Comparison of ENCODE assay signal across 18 cellular contexts in genomic region chrX:65582450-65583082, GRCh38. TPM values are rescaled to one million over a fixed set of nuclear protein-coding genes. Genes with fewer than 3 reads are reported as not detected.
DNase-seq lines count a peak whose midpoint lies in the region; ATAC-seq, FAIRE-seq and TF ChIP-seq lines count a peak whose summit lies in the region.
"Had no signal": no experiment of that assay in that cellular context is flagged by ENCODE, and none has a peak within 500 bp of the region (broad histone marks: within the 10 kb centered on the region; RNA-seq: fewer than 3 reads in every experiment).

No MANE protein-coding gene starts in this region.

- H3K4me3 ChIP-seq in Loucy (ENCODE audit: low read length, poor library complexity, severe bottlenecking) (no peak overlapping the region), GM12878 (no peak overlapping the region)
- H3K4me3 ChIP-seq: body of pancreas, heart left ventricle, lung, skin epidermis, upper lobe of right lung had no signal

- in situ Hi-C loops in GM12878 (cut with MboI): loop anchor here (5.0 kb wide), 2 partner anchors 825 to 1145 kb away; no protein-coding TSS in a partner anchor

- SMC1A ChIA-PET in GM12878 (lab: Charles Lee; ENCODE audit: uncharacterized antibody, unreplicated experiment): interaction anchor here (0.6 to 2.9 kb wide), 11 partner anchors 14 to 1149 kb away, joined by 3 to 15 read pairs (median 4); no protein-coding TSS in a partner anchor

- H3K4me1 ChIP-seq in Loucy (ENCODE audit: insufficient read depth, low read length, poor library complexity, severe bottlenecking) (no peaks in the 10 kb centered on the region), GM12878 (ENCODE audit: control insufficient read depth, insufficient read depth, low read length) (peaks cover 14% of the 10 kb centered on the region; the same call in 1 of the 2 replicates)
- H3K4me1 ChIP-seq: body of pancreas, upper lobe of right lung had no signal

- 71% methylated on average over 4 of the region's 4 CpGs for WGBS in GM12878 (ENCODE audit: insufficient coverage, insufficient replicate concordance, low lambda C conversion rate, missing lambda C conversion rate)

- H3K36me3 ChIP-seq in Loucy (ENCODE audit: insufficient read depth, low read length) (no peaks in the 10 kb centered on the region), GM12878 (ENCODE audit: control insufficient read depth in 2 of 2, insufficient read depth in 2 of 2, low read length in 1 of 2) (no peaks in the 10 kb centered on the region)
- H3K36me3 ChIP-seq: heart left ventricle, upper lobe of right lung had no signal

- H3K4me3 Mint-ChIP-seq in nephron: no peak overlapping the region
- H3K4me3 Mint-ChIP-seq: activated CD4-positive, alpha-beta memory T cell treated with anti-CD3 and anti-CD28 coated beads, Interleukin-2, amount 10 ng/mL, durations not matched to agents 7 days and 5 days; activated naive CD8-positive, alpha-beta T cell; activated T-cell treated with anti-CD3 and anti-CD28 coated beads, Interleukin-2, amount 50 U/mL, for 4 hours; effector memory CD8-positive, alpha-beta T cell; H9; natural killer cell had no signal

- H3K9ac ChIP-seq in Loucy (ENCODE audit: low read depth, low read length, poor library complexity, severe bottlenecking): no peak overlapping the region
- H3K9ac ChIP-seq in GM12878 (ENCODE audit: control insufficient read depth, insufficient read depth, low read length): no peak overlapping the region

- H3K27ac ChIP-seq in GM12878 (ENCODE audit: control insufficient read depth, insufficient read depth): no peak overlapping the region
- H3K27ac ChIP-seq: body of pancreas, heart left ventricle, skin epidermis, upper lobe of right lung had no signal

- no peak for TF ChIP-seq EP300 in GM12878 (IDR thresholded peaks at IDR 0.05; ENCODE audit: borderline replicate concordance in 1 of 2, control insufficient read depth in 1 of 2, low read depth in 2 of 2, low read length in 2 of 2)

- H3K27ac Mint-ChIP-seq in nephron: peak overlapping the region in 2 of 3 experiments; percentile 93 to 97
- H3K27ac Mint-ChIP-seq: activated CD4-positive, alpha-beta memory T cell treated with anti-CD3 and anti-CD28 coated beads, Interleukin-2, amount 10 ng/mL, durations not matched to agents 7 days and 5 days; activated naive CD8-positive, alpha-beta T cell; effector memory CD8-positive, alpha-beta T cell; H9; natural killer cell had no signal

- CTCF ChIA-PET in GM12878 (lab: Yijun Ruan, JAX): interaction anchor here (0.6 to 6.2 kb wide), 7 partner anchors 12 to 1148 kb away, joined by 3 to 55 read pairs (median 5); no protein-coding TSS in a partner anchor

- no TSS peak for BruUV-seq in GM12878 (replicated peaks; lab: Mats Ljungman, UMichigan)

- H3K4me2 ChIP-seq in Loucy (ENCODE audit: low read depth, low read length, poor library complexity, severe bottlenecking) (peak overlapping the region; percentile 46), GM12878 (ENCODE audit: control insufficient read depth, insufficient read depth) (no peak overlapping the region)

- H3K27me3 Mint-ChIP-seq in nephron (ENCODE audit: low read depth): peaks cover 3% of the 10 kb centered on the region
- H3K27me3 Mint-ChIP-seq: activated CD4-positive, alpha-beta memory T cell treated with anti-CD3 and anti-CD28 coated beads, Interleukin-2, amount 10 ng/mL, durations not matched to agents 7 days and 5 days; activated naive CD8-positive, alpha-beta T cell; effector memory CD8-positive, alpha-beta T cell had no signal

- H3K9me3 ChIP-seq in Loucy (ENCODE audit: insufficient read depth, low read depth, low read length) (no peaks in the 10 kb centered on the region), GM12878 (replicated peaks; ENCODE audit: control insufficient read depth, insufficient read depth, low read length) (no peaks in the 10 kb centered on the region)
- H3K9me3 ChIP-seq: body of pancreas, heart left ventricle, upper lobe of right lung had no signal

- RAD21 ChIA-PET in GM12878 (lab: Charles Lee; ENCODE audit: unreplicated experiment): interaction anchor here (1.0 to 1.6 kb wide), 5 partner anchors 8 to 1149 kb away, joined by 3 to 5 read pairs (median 4); no protein-coding TSS in a partner anchor

- POLR2A ChIA-PET in GM12878 (lab: Charles Lee): no interaction called here

- no peak for FAIRE-seq in GM12878 (lab: Jason Lieb, UNC)

- H3K4me1 Mint-ChIP-seq in nephron: peaks cover 33% of the 10 kb centered on the region

- peak; percentile 4 for ATAC-seq in GM19395 (IDR thresholded peaks at IDR 0.05; ENCODE audit: unreplicated experiment)
- ATAC-seq in GM12878: peak; percentile 12; the same call in 2 of the 3 replicates
- no peak for ATAC-seq in HG02970 (IDR thresholded peaks at IDR 0.05; ENCODE audit: low FRiP score, unreplicated experiment)

- H3K36me3 Mint-ChIP-seq in nephron (ENCODE audit: low read depth): no peaks in the 10 kb centered on the region
- H3K36me3 Mint-ChIP-seq: activated naive CD8-positive, alpha-beta T cell; natural killer cell had no signal

- peaks cover 6% of the 10 kb centered on the region for H3K9me3 Mint-ChIP-seq in nephron
- H3K9me3 Mint-ChIP-seq: activated CD4-positive, alpha-beta memory T cell treated with anti-CD3 and anti-CD28 coated beads, Interleukin-2, amount 10 ng/mL, durations not matched to agents 7 days and 5 days; activated T-cell treated with anti-CD3 and anti-CD28 coated beads, Interleukin-2, amount 50 U/mL, for 4 hours; effector memory CD8-positive, alpha-beta T cell; natural killer cell had no signal

- H4K20me1 ChIP-seq in Loucy (ENCODE audit: insufficient read depth, low read length, poor library complexity, severe bottlenecking) (no peaks in the 10 kb centered on the region), GM12878 (ENCODE audit: control insufficient read depth, insufficient read depth) (no peaks in the 10 kb centered on the region)

- H3K9me2 ChIP-seq in Loucy (replicated peaks; ENCODE audit: low read depth, low read length): no peaks in the 10 kb centered on the region

- H3K27me3 ChIP-seq in Loucy (ENCODE audit: insufficient read depth, low read length, poor library complexity, severe bottlenecking) (no peaks in the 10 kb centered on the region), GM12878 (replicated peaks in 1 of 2; ENCODE audit: control insufficient read depth in 2 of 2, insufficient read depth in 2 of 2, low read length in 1 of 2) (no peaks in the 10 kb centered on the region)
- H3K27me3 ChIP-seq: body of pancreas, upper lobe of right lung had no signal

- H3K79me2 ChIP-seq in Loucy (ENCODE audit: insufficient read depth, low read length): no peaks in the 10 kb centered on the region
- no peaks in the 10 kb centered on the region for H3K79me2 ChIP-seq in GM12878 (ENCODE audit: control insufficient read depth, insufficient read depth, low read length)

- H3F3A ChIP-seq in Loucy (ENCODE audit: low read depth): no peaks in the 10 kb centered on the region

- TF ChIP-seq RAD21 in GM12878 (IDR thresholded peaks at IDR 0.05; ENCODE audit: insufficient read depth, low read depth, low read length): no peak

- H2AFZ ChIP-seq in Loucy (ENCODE audit: low read length) (no peak overlapping the region), GM12878 (ENCODE audit: control insufficient read depth, low read depth, low read length) (no peak overlapping the region)

- intact Hi-C loops in GM12878 (cut with micrococcal nuclease; ENCODE audit: unreplicated experiment): loop anchor here (1.0 to 10.0 kb wide), 7 partner anchors 290 to 1148 kb away; no protein-coding TSS in a partner anchor

- no peak for TF ChIP-seq CTCF in Loucy (conservative IDR thresholded peaks at IDR 0.05; ENCODE audit: low read length)
- TF ChIP-seq CTCF in GM12878 (IDR thresholded peaks at IDR 0.05 in 2 of 3, conservative IDR thresholded peaks at IDR 0.05 in 1 of 3; ENCODE audit: control insufficient read depth in 2 of 3, extremely low read depth in 1 of 3, insufficient read depth in 1 of 3, low read depth in 3 of 3, low read length in 3 of 3): no peak
- no peak for TF ChIP-seq CTCF in nephron (IDR thresholded peaks at IDR 0.05; ENCODE audit: unreplicated experiment in 3 of 3)

- no peak for DNase-seq in GM12878 (ENCODE audit: low read depth, low spot score)
- no peak for DNase-seq in Kasumi-1 (lab: John Stamatoyannopoulos, UW)
- no peak for DNase-seq in NCI-H1092 treated with DMSO at 0.1 percent for 48 hours (lab: John Stamatoyannopoulos, UW)
- DNase-seq: upper lobe of right lung had no signal

- no peak for TF ChIP-seq POLR2A in GM12878 (IDR thresholded peaks at IDR 0.05; ENCODE audit: low read depth, low read length)

TF ChIP-seq in GM12878, 131 proteins besides CTCF, POLR2A, EP300 and RAD21:
- TF ChIP-seq ATF2 (IDR thresholded peaks at IDR 0.05; ENCODE audit: low read length): 0 out of 2 replicates have a peak, but pooled peaks have one; percentile 0
- no peak for TF ChIP-seq CBX3 (IDR thresholded peaks at IDR 0.05; ENCODE audit: borderline replicate concordance, low read depth)

RNA-seq across cellular contexts. Expression of gene LAS1L, which starts 48.0 kb away (rescaled TPM):
- 29.4 and 34.5 TPM in 2 replicates for total RNA-seq in GM12878 (2013; cell fraction: nucleolus; rRNA removed)
- total RNA-seq in GM12878 (2014; rRNA removed) (46.7 and 47.9 TPM in 2 replicates), GM12878 (2014; rRNA removed; fragmentation: Illumina TruSeq; extraction: Trizol) (49.0 and 49.6 TPM in 2 replicates), GM12878 (2021) (60.7 and 62.6 TPM in 2 replicates)
- polyA plus RNA-seq in GM12878 (2011; ENCODE audit: low read depth): 26.6 TPM
- polyA plus RNA-seq in GM12878 (2011; rRNA removed) (38.3 and 50.2 TPM in 2 replicates), GM12878 (2014; fragmentation: Illumina TruSeq; extraction: Trizol) (57.4 and 66.0 TPM in 2 replicates), GM12878 (2014; fragmentation: Nextera tagmentation; extraction: Ambion mirVana) (10 to 100 TPM; 27.4 to 43.1 TPM), GM12878 (2014; rRNA removed) (61.1 and 64.7 TPM in 2 replicates), GM12878 (2016; fragmentation: Nextera tagmentation; extraction: Ambion mirVana) (100 to 1,000 TPM in 1 of 2 experiments, 10 to 100 TPM in 1; 93.6 to 100 TPM)
- 53.8 and 60.1 TPM in 2 replicates for polyA plus RNA-seq in GM12878 (2011; cell fraction: cytosol; rRNA removed)
- 73.7 and 83.5 TPM in 2 replicates for polyA plus RNA-seq in GM12878 (2011; cell fraction: nucleus; rRNA removed)
- polyA plus RNA-seq in GM12878 (2012): 27.7 and 33.6 TPM in 2 replicates
- 33.8 and 34.7 TPM in 2 replicates for polyA minus RNA-seq in GM12878 (2011; rRNA and poly(A)+ RNA removed)
- polyA minus RNA-seq in GM12878 (2011; cell fraction: cytosol; rRNA and poly(A)+ RNA removed): 10.9 and 11.5 TPM in 2 replicates
- 10.9 and 21.3 TPM in 2 replicates for polyA minus RNA-seq in GM12878 (2011; cell fraction: nucleus; rRNA and poly(A)+ RNA removed)
